ENCODE assay signal across 8 cellular contexts in the genomic region with DNA sequence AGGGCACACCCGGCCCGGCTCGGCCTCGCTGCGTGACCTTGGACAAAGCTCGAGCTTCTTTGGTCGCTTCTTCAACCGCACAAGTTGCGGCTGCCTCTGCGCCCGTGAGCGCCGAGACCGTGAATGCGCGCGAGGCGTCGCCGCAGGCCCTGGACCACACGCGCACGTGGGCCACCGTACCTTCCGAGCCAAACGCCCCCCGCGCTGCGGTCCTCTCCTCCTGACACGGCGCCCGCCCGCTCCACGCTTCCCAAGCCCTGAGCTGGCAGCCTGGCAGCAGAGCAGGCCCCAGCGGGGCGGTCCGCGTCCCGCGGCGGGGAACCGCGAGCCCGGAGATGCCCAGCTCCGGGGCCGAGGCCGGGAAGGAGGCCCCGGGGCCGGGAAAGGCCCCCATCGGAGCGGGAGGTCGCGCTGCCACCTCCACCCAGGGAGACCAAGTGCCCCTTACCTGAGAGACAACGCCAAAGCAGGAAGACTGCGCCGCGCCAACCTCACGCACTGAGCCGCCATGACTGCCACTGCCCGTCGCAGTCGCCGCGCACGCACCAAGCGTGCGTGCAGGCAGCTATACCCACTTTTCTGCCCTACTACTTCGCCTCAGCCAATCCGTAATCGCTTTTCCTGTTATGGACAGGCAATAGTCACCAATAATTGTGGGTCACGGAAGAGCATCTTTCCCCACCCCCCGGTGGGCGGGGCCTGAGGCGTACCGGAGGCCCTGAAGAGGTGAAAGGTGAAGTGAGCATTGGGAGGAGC. TPM values are rescaled to one million over a fixed set of nuclear protein-coding genes. Genes with fewer than 3 reads are reported as not detected.
A peak's percentile ranks its signal among the peaks of the same experiment; 100 is the strongest.
DNase-seq lines count a peak whose midpoint lies in the region; ATAC-seq, FAIRE-seq and TF ChIP-seq lines count a peak whose summit lies in the region.

TSS of gene GRPEL1 (minus strand) at position 542 of the 756 bp plus-strand sequence. CDS start at position 510, 32 bp downstream.

- H3K4me1 ChIP-seq in heart left ventricle = peaks cover 3 to 41% (median 22%) of the 10 kb centered on the region in 12 donors
- H3K4me1 ChIP-seq in trophoblast cell (ENCODE audit: control insufficient read depth in 1 of 2, insufficient read depth in 2 of 2, low read length in 2 of 2) = peaks cover 7% of the 10 kb centered on the region in 2 experiments

- peak within 1 kb of the TSS; percentile 94 for H3K14ac ChIP-seq in trophoblast cell (ENCODE audit: low read length)

- no peaks in the 10 kb centered on the region for H3K9me3 ChIP-seq in heart left ventricle
- H3K9me3 ChIP-seq in trophoblast cell (ENCODE audit: insufficient read depth, low read depth, low read length) = no peaks in the 10 kb centered on the region

- peak within 1 kb of the TSS; percentile 67 for H4K91ac ChIP-seq in trophoblast cell (ENCODE audit: low read depth, low read length)

- DNase-seq in GM12891 (ENCODE audit: insufficient read length, low spot score) (peak; percentile 91), NCI-H1105 treated with DMSO at 0.1 percent for 48 hours (lab: John Stamatoyannopoulos, UW) (peak; percentile 96), SKM-1 treated with dmso at 0.1 percent for 144 hours (lab: John Stamatoyannopoulos, UW; ENCODE audit: unreplicated experiment) (peak; percentile 99), amniotic epithelial cell (ENCODE audit: low read depth) (peak; percentile 99), heart left ventricle (peak in 4 of 5 donors; percentile 99 to 100 (median 100)), trophoblast cell (peak; percentile 99 to 100), ureter (ENCODE audit: low spot score) (peak; percentile 100)

- H3K4me3 ChIP-seq in heart left ventricle = peak within 1 kb of the TSS; percentile 70 to 99 (median 88)
- H3K4me3 ChIP-seq in trophoblast cell (ENCODE audit: low read depth, low read length) = peak within 1 kb of the TSS; percentile 98

- H4K12ac ChIP-seq in trophoblast cell (ENCODE audit: low read depth, low read length) = peak within 1 kb of the TSS; percentile 87

- TF ChIP-seq POLR2A in GM12891 (IDR thresholded peaks at IDR 0.05; ENCODE audit: low read depth, low read length) (peak; percentile 97), heart left ventricle (IDR thresholded peaks at IDR 0.05) (peak; percentile 97 to 99)

- H4K8ac ChIP-seq in trophoblast cell (ENCODE audit: low read depth, low read length) = peak within 1 kb of the TSS; percentile 96

- peak in 1 of 12 donors; percentile 26 for TF ChIP-seq CTCF in heart left ventricle (IDR thresholded peaks at IDR 0.05)

- H3K36me3 ChIP-seq in heart left ventricle (peaks cover 0 to 27% (median 21%) of the 10 kb centered on the region in 9 donors), trophoblast cell (ENCODE audit: control insufficient read depth in 1 of 2, insufficient read depth in 2 of 2, low read length in 2 of 2) (peaks cover 9 to 12% of the 10 kb centered on the region in 2 experiments)

- peaks cover 8% of the 10 kb centered on the region for H3K79me1 ChIP-seq in trophoblast cell (ENCODE audit: low read length)

- peak within 1 kb of the TSS; percentile 62 to 97 (median 91) for H3K27ac ChIP-seq in heart left ventricle
- H3K27ac ChIP-seq in trophoblast cell (ENCODE audit: low read depth, low read length) = no peak within 1 kb of the TSS

- H2BK5ac ChIP-seq in trophoblast cell (ENCODE audit: low read depth, low read length, poor library complexity) = peak within 1 kb of the TSS; percentile 77

- H2BK12ac ChIP-seq in trophoblast cell (ENCODE audit: low read length) = no peak within 1 kb of the TSS

- peak within 1 kb of the TSS; percentile 95 for H3K4me2 ChIP-seq in trophoblast cell (ENCODE audit: low read length)

- H2BK120ac ChIP-seq in trophoblast cell (ENCODE audit: insufficient read depth, low read length, poor library complexity) = peak within 1 kb of the TSS; percentile 94

- H2AFZ ChIP-seq in trophoblast cell (ENCODE audit: insufficient read depth, low read length, poor library complexity) = peak within 1 kb of the TSS; percentile 98

- H3K27me3 ChIP-seq in heart left ventricle (no peaks in the 10 kb centered on the region), trophoblast cell (ENCODE audit: insufficient read depth, low read length) (no peaks in the 10 kb centered on the region)

- peak within 1 kb of the TSS; percentile 67 for H3K4ac ChIP-seq in trophoblast cell (ENCODE audit: low read depth, low read length)

- peak within 1 kb of the TSS; percentile 87 for H3K18ac ChIP-seq in trophoblast cell (ENCODE audit: low read length)

- peak; percentile 99 for FAIRE-seq in GM12891 (lab: Jason Lieb, UNC)

- intact Hi-C loops in heart left ventricle (cut with DNase I) = loop anchor here in 6 of 10 donors (1.0 to 5.0 kb wide), 10 partner anchors 23 to 351 kb away; partner anchors contain the start of genes TADA2B (in 5 of the 6), BLOC1S4 (in 1 of the 6), KIAA0232 (in 1 of the 6) and TBC1D14 (in 1 of the 6)

- no peak within 1 kb of the TSS for H3K23ac ChIP-seq in trophoblast cell (ENCODE audit: low read length)

- H2AK5ac ChIP-seq in trophoblast cell (ENCODE audit: low read length) = peak within 1 kb of the TSS; percentile 17

- H3K9ac ChIP-seq in trophoblast cell (ENCODE audit: low read length) = peak within 1 kb of the TSS; percentile 94

- peak; percentile 92 for ATAC-seq in HG02678 (IDR thresholded peaks at IDR 0.05; ENCODE audit: unreplicated experiment)
- peak; percentile 97 to 99 (median 98) for ATAC-seq in heart left ventricle

- peaks cover 14% of the 10 kb centered on the region for H3K79me2 ChIP-seq in trophoblast cell (ENCODE audit: control insufficient read depth, insufficient read depth, low read length, poor library complexity)

- 0 to 1% (median 0%) methylated on average over 24 to 75 of the region's 75 CpGs for WGBS in heart left ventricle, 4 donors
- no CpG with 5 or more reads among the region's 75 CpGs for WGBS in trophoblast cell (ENCODE audit: extremely low coverage, insufficient coverage, insufficient read length)

TF ChIP-seq in GM12891, 5 proteins besides CTCF, POLR2A, EP300 and RAD21:
- TF ChIP-seq POU2F2 (IDR thresholded peaks at IDR 0.05; ENCODE audit: low read depth, low read length) (no peak; the same call in 1 of the 2 replicates), TAF1 (IDR thresholded peaks at IDR 0.05; ENCODE audit: low read depth, low read length) (peak; percentile 80), PAX5 (IDR thresholded peaks at IDR 0.05; ENCODE audit: insufficient read depth, low read length, severe bottlenecking) (peak; percentile 62), POLR2AphosphoS5 (IDR thresholded peaks at IDR 0.05; ENCODE audit: low read depth, low read length) (peak; percentile 95)

RNA-seq across cellular contexts. Expression of gene GRPEL1, which starts in this region (rescaled TPM):
- polyA plus RNA-seq in GM12891 (2012; ENCODE audit: low read depth, missing spikeins) = 24.4 TPM
- 10 to 100 TPM; 38.6 to 68.1 (median 55.4) TPM for total RNA-seq in heart left ventricle
- 10 to 100 TPM; 43.7 to 70.8 TPM for polyA plus RNA-seq in heart left ventricle
- 21.7 and 22.8 TPM in 2 replicates for polyA plus RNA-seq in trophoblast cell (2013)
- total RNA-seq in ureter = 35.1 TPM
